ENCODE assay signal across 1 cellular context in genomic region chr5:140555747-140556312, GRCh38.
TF ChIP-seq lines count a peak whose summit lies in the region.

No MANE protein-coding gene starts in this region.

TF ChIP-seq in H1, 55 proteins besides CTCF, POLR2A, EP300 and RAD21:
- TF ChIP-seq USF2 (IDR thresholded peaks at IDR 0.05; ENCODE audit: low read length) (no peak), KDM5A (IDR thresholded peaks at IDR 0.05; ENCODE audit: low read length) (no peak), SIX5 (IDR thresholded peaks at IDR 0.05; ENCODE audit: low read depth, low read length) (no peak), EZH2 (IDR thresholded peaks at IDR 0.05; ENCODE audit: low read depth, low read length, severe bottlenecking) (no peak), ZNF274 (IDR thresholded peaks at IDR 0.05; ENCODE audit: borderline replicate concordance, extremely low read depth, low read length) (no peak), JUN (IDR thresholded peaks at IDR 0.05; ENCODE audit: low read depth, low read length) (no peak), E2F6 (IDR thresholded peaks at IDR 0.05) (no peak), HDAC2 (IDR thresholded peaks at IDR 0.05; ENCODE audit: borderline replicate concordance in 1 of 2, low read depth in 2 of 2, low read length in 2 of 2) (no peak), GABPA (IDR thresholded peaks at IDR 0.05; ENCODE audit: borderline replicate concordance, insufficient read depth, low read length) (no peak), CHD1 (IDR thresholded peaks at IDR 0.05; ENCODE audit: low read depth, low read length) (no peak), NRF1 (IDR thresholded peaks at IDR 0.05; ENCODE audit: low read depth, low read length) (no peak), MAFK (IDR thresholded peaks at IDR 0.05; ENCODE audit: low read depth, low read length) (no peak), SP2 (IDR thresholded peaks at IDR 0.05; ENCODE audit: low read length) (no peak), HDAC6 (IDR thresholded peaks at IDR 0.05; ENCODE audit: low read depth, low read length) (no peak), CEBPB (IDR thresholded peaks at IDR 0.05; ENCODE audit: low read depth, low read length) (no peak), FOSL1 (IDR thresholded peaks at IDR 0.05; ENCODE audit: insufficient read depth, low read depth, low read length) (no peak), ASH2L (IDR thresholded peaks at IDR 0.05; ENCODE audit: low read length) (no peak), RXRA (IDR thresholded peaks at IDR 0.05; ENCODE audit: insufficient read depth, low read depth, low read length) (no peak), POU5F1 (IDR thresholded peaks at IDR 0.05; ENCODE audit: low read depth, low read length) (no peak), TAF7 (optimal IDR thresholded peaks at IDR 0.05; ENCODE audit: borderline replicate concordance, low read depth, low read length) (no peak)
